1 cellular context compared by ENCODE assay signal in genomic region chr18:12703714-12704113, GRCh38.
TF ChIP-seq lines count a peak whose summit lies in the region.

No MANE protein-coding gene starts in this region.

TF ChIP-seq in IMR-90, 13 proteins besides CTCF, POLR2A, EP300 and RAD21:
- TF ChIP-seq MXI1 (IDR thresholded peaks at IDR 0.05; ENCODE audit: borderline replicate concordance, low read depth, low read length) (no peak), BHLHE40 (IDR thresholded peaks at IDR 0.05; ENCODE audit: low read depth, low read length) (no peak), MAZ (IDR thresholded peaks at IDR 0.05; ENCODE audit: borderline replicate concordance, low read depth, low read length) (no peak), NFE2L2 (IDR thresholded peaks at IDR 0.05; ENCODE audit: low read depth, low read length) (no peak)
